8 cellular contexts compared by ENCODE assay signal in genomic region chr19:41993612-41994483, GRCh38. TPM values are rescaled to one million over a fixed set of nuclear protein-coding genes. Genes with fewer than 3 reads are reported as not detected.
A peak's percentile ranks its signal among the peaks of the same experiment; 100 is the strongest.
DNase-seq lines count a peak whose midpoint lies in the region; ATAC-seq and TF ChIP-seq lines count a peak whose summit lies in the region.

ATP1A3 (minus strand) TSS chr19:41994230; CDS start chr19:41994076, 154 bp downstream.

- peak within 1 kb of the TSS; percentile 62 for H3K4me3 Mint-ChIP-seq in activated naive CD4-positive, alpha-beta T cell treated with anti-CD3 and anti-CD28 coated beads, Interleukin-2, amount 10 ng/mL, durations not matched to agents 7 days and 5 days

- no peak for TF ChIP-seq CTCF in vagina (IDR thresholded peaks at IDR 0.05)

- H3K4me3 ChIP-seq in Jurkat, Clone E6-1 (ENCODE audit: low read length), result peak within 1 kb of the TSS; percentile 87
- peak within 1 kb of the TSS; percentile 28 to 45 for H3K4me3 ChIP-seq in vagina

- H3K4me1 ChIP-seq in vagina, result peaks cover 15% of the 10 kb centered on the region

- ATAC-seq in Right ventricle myocardium superior (ENCODE audit: poor library complexity), result peak; percentile 76
- no peak for ATAC-seq in GM19035 (IDR thresholded peaks at IDR 0.05; ENCODE audit: unreplicated experiment)

- peaks cover 26% of the 10 kb centered on the region for H3K4me1 Mint-ChIP-seq in activated naive CD4-positive, alpha-beta T cell treated with anti-CD3 and anti-CD28 coated beads, Interleukin-2, amount 10 ng/mL, durations not matched to agents 7 days and 5 days

- peaks cover 59% of the 10 kb centered on the region for H3K27me3 Mint-ChIP-seq in activated naive CD4-positive, alpha-beta T cell treated with anti-CD3 and anti-CD28 coated beads, Interleukin-2, amount 10 ng/mL, durations not matched to agents 7 days and 5 days

- H3K27ac Mint-ChIP-seq in activated naive CD4-positive, alpha-beta T cell treated with anti-CD3 and anti-CD28 coated beads, Interleukin-2, amount 10 ng/mL, durations not matched to agents 7 days and 5 days, result no peak within 1 kb of the TSS

- H3K9me3 ChIP-seq in vagina, result no peaks in the 10 kb centered on the region

- no peak for TF ChIP-seq POLR2A in vagina (IDR thresholded peaks at IDR 0.05)

- no peaks in the 10 kb centered on the region for H3K9me3 Mint-ChIP-seq in activated naive CD4-positive, alpha-beta T cell treated with anti-CD3 and anti-CD28 coated beads, Interleukin-2, amount 10 ng/mL, durations not matched to agents 7 days and 5 days

- H3K36me3 Mint-ChIP-seq in activated naive CD4-positive, alpha-beta T cell treated with anti-CD3 and anti-CD28 coated beads, Interleukin-2, amount 10 ng/mL, durations not matched to agents 7 days and 5 days, result no peaks in the 10 kb centered on the region

- DNase-seq in DMS53 treated with DMSO at 0.1 percent for 48 hours (lab: John Stamatoyannopoulos, UW; ENCODE audit: unreplicated experiment) (peak; percentile 71), SHP77 (lab: John Stamatoyannopoulos, UW) (peak; percentile 54 to 89), Right ventricle myocardium superior (peak; percentile 83), posterior cingulate gyrus (peak; percentile 29 to 98 (median 80)), vagina (ENCODE audit: extremely low spot score in 2 of 2) (no peak)
- DNase-seq in Jurkat, Clone E6-1 (ENCODE audit: low read depth, low spot score), result peak; percentile 64
- peak; percentile 74 for DNase-seq in activated naive CD4-positive, alpha-beta T cell treated with anti-CD3 and anti-CD28 coated beads, Interleukin-2, amount 10 ng/mL, durations not matched to agents 7 days and 5 days

- no peak within 1 kb of the TSS for H3K27ac ChIP-seq in vagina

- intact Hi-C loops in Right ventricle myocardium superior (cut with DNase I), result loop anchor here (10.0 kb wide), 1 partner anchor 91 kb away; no protein-coding TSS in a partner anchor
- intact Hi-C loops in posterior cingulate gyrus (cut with DNase I), result no loop called here
- intact Hi-C loops in vagina (cut with DNase I), result no loop called here

- no peaks in the 10 kb centered on the region for H3K36me3 ChIP-seq in vagina

- CTCF ChIA-PET in activated naive CD4-positive, alpha-beta T cell treated with anti-CD3 and anti-CD28 coated beads, Interleukin-2, amount 10 ng/mL, durations not matched to agents 7 days and 5 days (lab: Charles Lee), result no interaction called here

- H3K27me3 ChIP-seq in vagina, result peaks cover 15% of the 10 kb centered on the region

RNA-seq across cellular contexts. Expression of gene ATP1A3, which starts in this region (rescaled TPM):
- polyA plus RNA-seq in Jurkat, Clone E6-1 (2012; ENCODE audit: insufficient read depth, insufficient read length), result 48.9 TPM
- total RNA-seq in Right ventricle myocardium superior (388 TPM), vagina (4.7 TPM)

Comparison
In these comparisons a context has a peak if more than half of its experiments do, and no peak if none do; other contexts are left out.
1. RNA of gene ATP1A3 (total RNA-seq): 388 TPM in Right ventricle myocardium superior (single experiment); 4.7 TPM in vagina (single experiment); every median in the first group is over 10 times any median in the second.
2. DNase-seq: peak in DMS53 treated with DMSO at 0.1 percent for 48 hours (single experiment), Jurkat, Clone E6-1 (single experiment), SHP77 (2 of 2), activated naive CD4-positive, alpha-beta T cell treated with anti-CD3 and anti-CD28 coated beads, Interleukin-2, amount 10 ng/mL, durations not matched to agents 7 days and 5 days (single experiment), Right ventricle myocardium superior (single experiment) and posterior cingulate gyrus (10 of 10); none in vagina (0 of 2).